In genomic region chr13:42930136-42930535, GRCh38 we compare ENCODE assay signal across 20 cellular contexts.
"Had no signal": no experiment of that assay in that cellular context is flagged by ENCODE, and none has a peak within 500 bp of the region (broad histone marks: within the 10 kb centered on the region; RNA-seq: fewer than 3 reads in every experiment).

No MANE protein-coding gene starts in this region.

- H3K27ac Mint-ChIP-seq: memory B cell; naive B cell; natural killer cell treated with Interleukin-12 subunit alpha and Interleukin-12 subunit beta and Interleukin-15 and Interleukin-18, amount 100 ng/mL, for 72 hours; neural progenitor cell; stimulated activated naive B cell treated with anti-CD40 and anti-IgM and Interleukin-4, amounts not matched to agents 10 μg/mL and 1 μg/mL and 100 μg/mL, for 72 hours; stimulated activated naive CD8-positive, alpha-beta T cell treated with anti-CD3 and anti-CD28 coated beads, Interleukin-15, Interleukin-2, amounts not matched to agents 100 ng/mL and 50 ng/mL, for 24 hours had no signal

- H3K27me3 ChIP-seq: esophagus squamous epithelium, neural progenitor cell, right atrium auricular region, sigmoid colon, spleen, suprapubic skin, transverse colon, vagina had no signal

- H3K4me1 Mint-ChIP-seq: neural progenitor cell; stimulated activated naive B cell treated with anti-CD40 and anti-IgM and Interleukin-4, amounts not matched to agents 10 μg/mL and 1 μg/mL and 100 μg/mL, for 72 hours had no signal

- H3K9me3 Mint-ChIP-seq: effector memory CD8-positive, alpha-beta T cell; memory B cell; natural killer cell treated with Interleukin-12 subunit alpha and Interleukin-12 subunit beta and Interleukin-15 and Interleukin-18, amount 100 ng/mL, for 72 hours; neural progenitor cell; stimulated activated naive B cell treated with anti-CD40 and anti-IgM and Interleukin-4, amounts not matched to agents 10 μg/mL and 1 μg/mL and 100 μg/mL, for 72 hours; stimulated activated naive CD8-positive, alpha-beta T cell treated with anti-CD3 and anti-CD28 coated beads, Interleukin-15, Interleukin-2, amounts not matched to agents 100 ng/mL and 50 ng/mL, for 24 hours had no signal

- H2AFZ ChIP-seq: neural progenitor cell, parathyroid adenoma had no signal

- H3K4me3 ChIP-seq: esophagus squamous epithelium, lung, neural progenitor cell, prostate gland, right atrium auricular region, sigmoid colon, spleen, suprapubic skin, transverse colon, vagina had no signal

- H3K27ac ChIP-seq: esophagus squamous epithelium, neural progenitor cell, parathyroid adenoma, prostate gland, right atrium auricular region, sigmoid colon, spleen, suprapubic skin, transverse colon, vagina had no signal

- H3K4me1 ChIP-seq: neural progenitor cell, parathyroid adenoma, prostate gland, right atrium auricular region, sigmoid colon, spleen, suprapubic skin, vagina had no signal

- H3K9ac ChIP-seq: neural progenitor cell, parathyroid adenoma had no signal

- H3K4me2 ChIP-seq: neural progenitor cell had no signal

- DNase-seq: cortex of kidney; effector memory CD8-positive, alpha-beta T cell; erythroblast; esophagus squamous epithelium; kidney; naive B cell; sigmoid colon; spleen; stimulated activated naive B cell treated with anti-CD40 and anti-IgM and Interleukin-4, amounts not matched to agents 10 μg/mL and 1 μg/mL and 100 μg/mL, for 72 hours; transverse colon had no signal

- H3K9me3 ChIP-seq: esophagus squamous epithelium, prostate gland, right atrium auricular region, sigmoid colon, spleen, suprapubic skin, transverse colon, vagina had no signal

- H3K36me3 ChIP-seq: neural progenitor cell, prostate gland, right atrium auricular region, vagina had no signal

- H3K79me2 ChIP-seq: parathyroid adenoma had no signal

- H3K27me3 Mint-ChIP-seq: effector memory CD8-positive, alpha-beta T cell; memory B cell; naive B cell; natural killer cell treated with Interleukin-12 subunit alpha and Interleukin-12 subunit beta and Interleukin-15 and Interleukin-18, amount 100 ng/mL, for 72 hours; stimulated activated naive B cell treated with anti-CD40 and anti-IgM and Interleukin-4, amounts not matched to agents 10 μg/mL and 1 μg/mL and 100 μg/mL, for 72 hours; stimulated activated naive CD8-positive, alpha-beta T cell treated with anti-CD3 and anti-CD28 coated beads, Interleukin-15, Interleukin-2, amounts not matched to agents 100 ng/mL and 50 ng/mL, for 24 hours had no signal

- H3K4me3 Mint-ChIP-seq: effector memory CD8-positive, alpha-beta T cell; memory B cell; naive B cell; natural killer cell treated with Interleukin-12 subunit alpha and Interleukin-12 subunit beta and Interleukin-15 and Interleukin-18, amount 100 ng/mL, for 72 hours; neural progenitor cell; stimulated activated naive B cell treated with anti-CD40 and anti-IgM and Interleukin-4, amounts not matched to agents 10 μg/mL and 1 μg/mL and 100 μg/mL, for 72 hours; stimulated activated naive CD8-positive, alpha-beta T cell treated with anti-CD3 and anti-CD28 coated beads, Interleukin-15, Interleukin-2, amounts not matched to agents 100 ng/mL and 50 ng/mL, for 24 hours had no signal

- H3K36me3 Mint-ChIP-seq: neural progenitor cell had no signal
